In genomic region chr2:39515273-39515896, GRCh38 we compare ENCODE assay signal across 1 cellular context.
TF ChIP-seq lines count a peak whose summit lies in the region.

No MANE protein-coding gene starts in this region.

TF ChIP-seq in H1, 55 proteins besides CTCF, POLR2A, EP300 and RAD21 (continued from another document):
- TF ChIP-seq CHD1 (IDR thresholded peaks at IDR 0.05; ENCODE audit: low read depth, low read length) = no peak
- TF ChIP-seq GTF2F1 (IDR thresholded peaks at IDR 0.05; ENCODE audit: borderline replicate concordance, low read depth, low read length) = no peak
- TF ChIP-seq NANOG (IDR thresholded peaks at IDR 0.05; ENCODE audit: insufficient read depth, low read depth, low read length, poor library complexity, severe bottlenecking) = no peak
